In genomic region chr15:33395376-33395775, GRCh38 we compare ENCODE assay signal across 19 cellular contexts.
A peak's percentile ranks its signal among the peaks of the same experiment; 100 is the strongest.
DNase-seq lines count a peak whose midpoint lies in the region; ATAC-seq and TF ChIP-seq lines count a peak whose summit lies in the region.
"Had no signal": no experiment of that assay in that cellular context is flagged by ENCODE, and none has a peak within 500 bp of the region (broad histone marks: within the 10 kb centered on the region; RNA-seq: fewer than 3 reads in every experiment).

No MANE protein-coding gene starts in this region.

- peak overlapping the region in 2 of 3 donors; percentile 16 to 79 for H3K9ac ChIP-seq in skeletal muscle tissue (ENCODE audit: low read depth in 1 of 3, low read length in 3 of 3)
- H3K9ac ChIP-seq: BLaER1 treated with 17β-estradiol and CSF1 and Interleukin-3, amounts not matched to agents 10 nM and 100 nM had no signal

- whole genome bisulfite sequencing in esophagus muscularis mucosa = 87% methylated on average over 7 of the region's 7 CpGs
- 28 to 37% (median 29%) methylated on average over 7 of the region's 7 CpGs for WGBS in psoas muscle, 3 donors

- H3K36me3 ChIP-seq in cardiac muscle cell (no peaks in the 10 kb centered on the region), esophagus muscularis mucosa (no peaks in the 10 kb centered on the region), psoas muscle (ENCODE audit: insufficient read depth in 1 of 2, low read depth in 1 of 2) (no peaks in the 10 kb centered on the region), skeletal muscle tissue (ENCODE audit: control insufficient read depth in 3 of 3, insufficient read depth in 3 of 3, low read length in 3 of 3) (no peaks in the 10 kb centered on the region)
- H3K36me3 ChIP-seq: BLaER1 treated with 17β-estradiol and CSF1 and Interleukin-3, amounts not matched to agents 10 nM and 100 nM had no signal

- H3K4me1 ChIP-seq in cardiac muscle cell (ENCODE audit: low read depth) (peaks cover 23% of the 10 kb centered on the region), esophagus muscularis mucosa (peaks cover 0 to 9% (median 2%) of the 10 kb centered on the region in 4 donors), psoas muscle (peaks cover 16% of the 10 kb centered on the region), skeletal muscle tissue (ENCODE audit: control insufficient read depth in 3 of 3, insufficient read depth in 3 of 3, low read length in 3 of 3) (peaks cover 7 to 35% (median 14%) of the 10 kb centered on the region in 3 donors)
- H3K4me1 ChIP-seq: A549; BLaER1 treated with 17β-estradiol and CSF1 and Interleukin-3, amounts not matched to agents 10 nM and 100 nM; Caco-2 had no signal

- TF ChIP-seq POLR2A in esophagus muscularis mucosa (IDR thresholded peaks at IDR 0.05; ENCODE audit: low read depth) = no peak

- TF ChIP-seq CTCF in cardiac muscle cell (IDR thresholded peaks at IDR 0.05; ENCODE audit: low read depth, low read length) (no peak), esophagus muscularis mucosa (IDR thresholded peaks at IDR 0.05) (no peak), psoas muscle (IDR thresholded peaks at IDR 0.05) (no peak)

- intact Hi-C loops in Right ventricle myocardium superior (cut with DNase I) (no loop called here), esophagus muscularis mucosa (cut with DNase I) (no loop called here), psoas muscle (cut with DNase I) (no loop called here)

- H3K4me3 ChIP-seq in cardiac muscle cell = no peak overlapping the region
- H3K4me3 ChIP-seq in esophagus muscularis mucosa = no peak overlapping the region
- H3K4me3 ChIP-seq in psoas muscle = peak overlapping the region; percentile 50
- peak overlapping the region; percentile 40 to 60 (median 42) for H3K4me3 ChIP-seq in skeletal muscle tissue (ENCODE audit: low read length in 3 of 3)
- H3K4me3 ChIP-seq: A549; BLaER1 treated with 17β-estradiol and CSF1 and Interleukin-3, amounts not matched to agents 10 nM and 100 nM had no signal

- H3K27me3 ChIP-seq in cardiac muscle cell = no peaks in the 10 kb centered on the region
- no peaks in the 10 kb centered on the region for H3K27me3 ChIP-seq in esophagus muscularis mucosa
- peaks cover 0 to 2% (median 0%) of the 10 kb centered on the region in 3 donors for H3K27me3 ChIP-seq in psoas muscle (ENCODE audit: insufficient read depth in 3 of 3, low read length in 2 of 3)
- no peaks in the 10 kb centered on the region for H3K27me3 ChIP-seq in skeletal muscle tissue (ENCODE audit: control insufficient read depth in 3 of 3, insufficient read depth in 3 of 3, low read length in 3 of 3)
- H3K27me3 ChIP-seq: BLaER1 treated with 17β-estradiol and CSF1 and Interleukin-3, amounts not matched to agents 10 nM and 100 nM had no signal

- no peak for TF ChIP-seq EP300 in esophagus muscularis mucosa (IDR thresholded peaks at IDR 0.05)

- H3K9me3 ChIP-seq in cardiac muscle cell (ENCODE audit: low read depth) (no peaks in the 10 kb centered on the region), esophagus muscularis mucosa (no peaks in the 10 kb centered on the region), psoas muscle (no peaks in the 10 kb centered on the region), skeletal muscle tissue (ENCODE audit: control insufficient read depth in 3 of 3, low read length in 3 of 3) (no peaks in the 10 kb centered on the region)
- H3K9me3 ChIP-seq: A549; BLaER1 treated with 17β-estradiol and CSF1 and Interleukin-3, amounts not matched to agents 10 nM and 100 nM; Caco-2 had no signal

- no peak for DNase-seq in cardiac muscle cell (ENCODE audit: low read depth in 1 of 2, low spot score in 1 of 2)
- no peak for DNase-seq in Right ventricle myocardium superior
- DNase-seq in esophagus muscularis mucosa (ENCODE audit: extremely low spot score) = peak; percentile 42
- peak; percentile 25 to 54 for DNase-seq in psoas muscle
- DNase-seq in stimulated activated naive CD4-positive, alpha-beta T cell (lab: John Stamatoyannopoulos, UW) = no peak
- no peak for DNase-seq in NCI-H345 treated with DMSO at 0.1 percent for 48 hours (lab: John Stamatoyannopoulos, UW; ENCODE audit: unreplicated experiment)
- no peak for DNase-seq in NK-92 (lab: John Stamatoyannopoulos, UW; ENCODE audit: unreplicated experiment)
- DNase-seq: AML-193; Caco-2; Calu3; CD4-positive, alpha-beta T cell; CD8-positive, alpha-beta T cell; DMS79 treated with DMSO at 0.1 percent for 48 hours; GF-D8 had no signal

- ATAC-seq in Right ventricle myocardium superior (ENCODE audit: poor library complexity) (no peak), psoas muscle (peak; percentile 89 to 93 (median 91))
- ATAC-seq: A549; CD8-positive, alpha-beta T cell had no signal

- peak overlapping the region; percentile 56 for H3K27ac ChIP-seq in cardiac muscle cell
- no peak overlapping the region for H3K27ac ChIP-seq in esophagus muscularis mucosa (replicated peaks in 1 of 4)
- peak overlapping the region; percentile 87 for H3K27ac ChIP-seq in psoas muscle
- peak overlapping the region; percentile 61 for H3K27ac ChIP-seq in skeletal muscle tissue (ENCODE audit: low read depth, low read length)
- H3K27ac ChIP-seq: 22Rv1; A549; BLaER1 treated with 17β-estradiol and CSF1 and Interleukin-3, amounts not matched to agents 10 nM and 100 nM; C4-2B had no signal

Comparison
In these comparisons a context has a peak if more than half of its experiments do, and no peak if none do; other contexts are left out.
1. DNase-seq: peak in esophagus muscularis mucosa (single experiment) and psoas muscle (2 of 2); none in cardiac muscle cell (0 of 2), Right ventricle myocardium superior (single experiment), stimulated activated naive CD4-positive, alpha-beta T cell (0 of 6), NCI-H345 treated with DMSO at 0.1 percent for 48 hours (single experiment) and NK-92 (single experiment).
2. H3K27ac ChIP-seq: peak in cardiac muscle cell (single experiment), psoas muscle (single experiment) and skeletal muscle tissue (single experiment); none in esophagus muscularis mucosa (0 of 4).
3. H3K4me3 ChIP-seq: peak in psoas muscle (single experiment) and skeletal muscle tissue (3 of 3); none in cardiac muscle cell (single experiment) and esophagus muscularis mucosa (0 of 4).